In the genomic region with DNA sequence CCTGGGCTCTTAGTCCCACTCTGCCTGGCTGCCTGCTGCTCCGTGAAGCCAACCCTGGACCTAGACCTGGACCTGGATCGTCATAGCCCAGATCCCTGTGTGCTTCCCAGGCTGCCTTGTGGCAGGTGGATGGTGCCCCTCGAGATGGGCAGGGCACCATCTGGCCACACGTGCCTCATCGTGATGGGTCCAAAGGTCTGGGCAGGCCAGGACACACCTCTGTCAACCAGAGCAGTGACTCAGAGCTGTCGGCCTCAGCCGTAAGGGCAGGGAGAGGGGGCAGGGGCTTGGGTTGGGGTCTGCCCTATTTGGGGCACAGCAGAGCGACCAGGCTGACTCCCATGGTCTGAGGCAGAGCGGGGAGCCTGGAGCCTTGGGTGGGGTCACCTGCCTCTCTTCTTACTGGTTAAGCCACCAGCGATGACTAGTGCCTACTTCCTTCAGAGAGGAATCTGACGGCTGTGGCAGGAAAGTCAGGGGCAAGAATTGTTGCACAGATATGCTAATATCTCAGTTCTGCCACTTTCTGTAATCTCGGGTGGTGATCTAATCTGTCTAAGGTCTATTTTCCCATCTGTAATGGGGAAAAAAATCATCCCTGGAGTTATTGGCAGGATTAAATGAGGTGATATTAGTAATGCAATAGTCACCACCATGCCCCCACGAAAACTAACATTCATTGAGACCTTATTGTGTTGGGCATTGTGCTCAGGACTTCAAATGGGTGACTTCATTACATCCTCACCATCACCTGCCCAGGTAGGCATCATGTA, we compare ENCODE assay signal across 1 cellular context.
TF ChIP-seq lines count a peak whose summit lies in the region.

No MANE protein-coding gene starts in this region.

TF ChIP-seq in SK-N-SH treated with all-trans-retinoic acid at 6 μM for 48 hours, 23 proteins besides CTCF, POLR2A, EP300 and RAD21 (continued from another document):
- no peak for TF ChIP-seq ARNTL (CRISPR knock-in tag; IDR thresholded peaks at IDR 0.05; ENCODE audit: borderline replicate concordance, low read depth)
- TF ChIP-seq, protein P1, sequence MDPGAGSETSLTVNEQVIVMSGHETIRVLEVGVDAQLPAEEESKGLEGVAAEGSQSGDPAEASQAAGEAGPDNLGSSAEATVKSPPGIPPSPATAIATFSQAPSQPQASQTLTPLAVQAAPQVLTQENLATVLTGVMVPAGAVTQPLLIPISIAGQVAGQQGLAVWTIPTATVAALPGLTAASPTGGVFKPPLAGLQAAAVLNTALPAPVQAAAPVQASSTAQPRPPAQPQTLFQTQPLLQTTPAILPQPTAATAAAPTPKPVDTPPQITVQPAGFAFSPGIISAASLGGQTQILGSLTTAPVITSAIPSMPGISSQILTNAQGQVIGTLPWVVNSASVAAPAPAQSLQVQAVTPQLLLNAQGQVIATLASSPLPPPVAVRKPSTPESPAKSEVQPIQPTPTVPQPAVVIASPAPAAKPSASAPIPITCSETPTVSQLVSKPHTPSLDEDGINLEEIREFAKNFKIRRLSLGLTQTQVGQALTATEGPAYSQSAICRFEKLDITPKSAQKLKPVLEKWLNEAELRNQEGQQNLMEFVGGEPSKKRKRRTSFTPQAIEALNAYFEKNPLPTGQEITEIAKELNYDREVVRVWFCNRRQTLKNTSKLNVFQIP (CRISPR knock-in tag; IDR thresholded peaks at IDR 0.05; ENCODE audit: borderline replicate concordance, low read depth): no peak
- TF ChIP-seq, protein P2, sequence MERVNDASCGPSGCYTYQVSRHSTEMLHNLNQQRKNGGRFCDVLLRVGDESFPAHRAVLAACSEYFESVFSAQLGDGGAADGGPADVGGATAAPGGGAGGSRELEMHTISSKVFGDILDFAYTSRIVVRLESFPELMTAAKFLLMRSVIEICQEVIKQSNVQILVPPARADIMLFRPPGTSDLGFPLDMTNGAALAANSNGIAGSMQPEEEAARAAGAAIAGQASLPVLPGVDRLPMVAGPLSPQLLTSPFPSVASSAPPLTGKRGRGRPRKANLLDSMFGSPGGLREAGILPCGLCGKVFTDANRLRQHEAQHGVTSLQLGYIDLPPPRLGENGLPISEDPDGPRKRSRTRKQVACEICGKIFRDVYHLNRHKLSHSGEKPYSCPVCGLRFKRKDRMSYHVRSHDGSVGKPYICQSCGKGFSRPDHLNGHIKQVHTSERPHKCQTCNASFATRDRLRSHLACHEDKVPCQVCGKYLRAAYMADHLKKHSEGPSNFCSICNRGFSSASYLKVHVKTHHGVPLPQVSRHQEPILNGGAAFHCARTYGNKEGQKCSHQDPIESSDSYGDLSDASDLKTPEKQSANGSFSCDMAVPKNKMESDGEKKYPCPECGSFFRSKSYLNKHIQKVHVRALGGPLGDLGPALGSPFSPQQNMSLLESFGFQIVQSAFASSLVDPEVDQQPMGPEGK (CRISPR knock-in tag; IDR thresholded peaks at IDR 0.05; ENCODE audit: borderline replicate concordance): no peak
- no peak for TF ChIP-seq ISL1 (CRISPR knock-in tag; IDR thresholded peaks at IDR 0.05)
- TF ChIP-seq TOX (CRISPR knock-in tag; IDR thresholded peaks at IDR 0.05; ENCODE audit: borderline replicate concordance): no peak
- no peak for TF ChIP-seq ESRRG (CRISPR knock-in tag; IDR thresholded peaks at IDR 0.05)
- no peak for TF ChIP-seq ZNF8 (CRISPR knock-in tag; IDR thresholded peaks at IDR 0.05)
